In the genomic region with DNA sequence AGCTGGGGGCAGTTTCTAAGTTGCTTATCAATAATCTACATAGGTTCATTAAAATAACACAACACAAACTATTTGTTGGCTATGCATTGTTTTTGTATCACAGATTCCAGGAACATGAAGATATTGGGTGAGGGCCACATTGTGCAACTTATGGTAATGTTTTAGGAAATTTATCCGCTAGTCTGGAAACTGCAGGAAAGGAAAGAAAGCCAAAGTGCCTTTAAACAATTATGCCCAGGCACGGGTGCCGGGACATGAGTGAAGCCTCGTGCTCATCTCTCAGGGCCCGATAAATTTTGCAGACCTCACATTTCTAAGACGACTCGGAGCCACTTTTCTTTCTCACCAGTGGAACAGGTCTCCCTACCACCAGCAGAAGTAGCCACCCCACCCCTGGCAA, we compare ENCODE assay signal across 3 cellular contexts. TPM values are rescaled to one million over a fixed set of nuclear protein-coding genes. Genes with fewer than 3 reads are reported as not detected.
"Had no signal": no experiment of that assay in that cellular context is flagged by ENCODE, and none has a peak within 500 bp of the region (broad histone marks: within the 10 kb centered on the region; RNA-seq: fewer than 3 reads in every experiment).

No MANE protein-coding gene starts in this region.

RNA-seq across cellular contexts. Expression of gene GOLGA8Q, which starts 52.6 kb away (rescaled TPM):
- total RNA-seq: activated CD8-positive, alpha-beta memory T cell treated with anti-CD3 and anti-CD28 coated beads for 36 hours; activated CD8-positive, alpha-beta T cell treated with anti-CD3 and anti-CD28 coated beads for 36 hours; WTC11 had no signal
